ENCODE assay signal across 1 cellular context in genomic region chr6:3742426-3743344, GRCh38.
A peak's percentile ranks its signal among the peaks of the same experiment; 100 is the strongest.
TF ChIP-seq lines count a peak whose summit lies in the region.

No MANE protein-coding gene starts in this region.

TF ChIP-seq in HepG2, 621 proteins besides CTCF, POLR2A, EP300 and RAD21 (continued from another document and continues in another):
- TF ChIP-seq ZBTB39 (CRISPR knock-in tag; IDR thresholded peaks at IDR 0.05), result no peak
- TF ChIP-seq SIX4 (CRISPR knock-in tag; IDR thresholded peaks at IDR 0.05), result no peak
- TF ChIP-seq SMAD1 (CRISPR knock-in tag; IDR thresholded peaks at IDR 0.05; ENCODE audit: borderline replicate concordance, low read depth), result 0 out of 2 replicates have a peak, but pooled peaks have one; percentile 48
- TF ChIP-seq REPIN1 (CRISPR knock-in tag; IDR thresholded peaks at IDR 0.05; ENCODE audit: borderline replicate concordance, low read depth), result no peak
- 0 out of 2 replicates have a peak, but pooled peaks have one; percentile 27 for TF ChIP-seq POGK (CRISPR knock-in tag; conservative IDR thresholded peaks at IDR 0.05)
- TF ChIP-seq ATF2 (CRISPR knock-in tag; IDR thresholded peaks at IDR 0.05), result no peak
- peak; percentile 65; the same call in 1 of the 2 replicates for TF ChIP-seq ZSCAN31 (CRISPR knock-in tag; IDR thresholded peaks at IDR 0.05; ENCODE audit: low read depth)
- no peak for TF ChIP-seq DMTF1 (CRISPR knock-in tag; IDR thresholded peaks at IDR 0.05)
- TF ChIP-seq SRSF9 (IDR thresholded peaks at IDR 0.05; ENCODE audit: borderline replicate concordance, insufficient read depth, low read depth, low read length, poor library complexity, severe bottlenecking), result no peak
- peak; percentile 72; the same call in 1 of the 2 replicates for TF ChIP-seq HNF4G (IDR thresholded peaks at IDR 0.05; ENCODE audit: borderline replicate concordance, low read depth, low read length)
- peak; percentile 76; the same call in 1 of the 2 replicates for TF ChIP-seq HNF4G (CRISPR knock-in tag; IDR thresholded peaks at IDR 0.05; ENCODE audit: borderline replicate concordance, low read depth)
- 0 out of 2 replicates have a peak, but pooled peaks have one; percentile 24 for TF ChIP-seq SMAD9 (CRISPR knock-in tag; IDR thresholded peaks at IDR 0.05)
- TF ChIP-seq HMG20B (CRISPR knock-in tag; conservative IDR thresholded peaks at IDR 0.05), result no peak
- TF ChIP-seq FOSL2 (CRISPR knock-in tag; IDR thresholded peaks at IDR 0.05), result peak; percentile 56
- TF ChIP-seq SMYD3 (CRISPR knock-in tag; IDR thresholded peaks at IDR 0.05), result no peak
- no peak; the same call in 1 of the 2 replicates for TF ChIP-seq ZNF629 (CRISPR knock-in tag; conservative IDR thresholded peaks at IDR 0.05)
- TF ChIP-seq DMAP1 (CRISPR knock-in tag; IDR thresholded peaks at IDR 0.05), result peak; percentile 10; the same call in 1 of the 2 replicates
- no peak for TF ChIP-seq HNRNPUL1 (IDR thresholded peaks at IDR 0.05; ENCODE audit: low read depth, low read length)
- no peak for TF ChIP-seq KLF6 (CRISPR knock-in tag; IDR thresholded peaks at IDR 0.05)
- TF ChIP-seq LBX2 (CRISPR knock-in tag; IDR thresholded peaks at IDR 0.05; ENCODE audit: borderline replicate concordance), result no peak
- peak; percentile 30 for TF ChIP-seq CBX1 (IDR thresholded peaks at IDR 0.05; ENCODE audit: low read depth)
- no peak for TF ChIP-seq JUND (CRISPR knock-in tag; IDR thresholded peaks at IDR 0.05)
- 0 out of 2 replicates have a peak, but pooled peaks have one; percentile 12 for TF ChIP-seq ZBTB25 (CRISPR knock-in tag; IDR thresholded peaks at IDR 0.05)
- TF ChIP-seq SP5 (CRISPR knock-in tag; IDR thresholded peaks at IDR 0.05; ENCODE audit: borderline replicate concordance, low read depth), result no peak
- TF ChIP-seq MEIS2 (CRISPR knock-in tag; IDR thresholded peaks at IDR 0.05), result peak; percentile 30
- no peak; the same call in 1 of the 2 replicates for TF ChIP-seq ZNF274 (CRISPR knock-in tag; IDR thresholded peaks at IDR 0.05)
- TF ChIP-seq NR2F2 (IDR thresholded peaks at IDR 0.05; ENCODE audit: borderline replicate concordance, low read depth), result 0 out of 2 replicates have a peak, but pooled peaks have one; percentile 29
- TF ChIP-seq ZNF800 (CRISPR knock-in tag; IDR thresholded peaks at IDR 0.05), result peak; percentile 51; the same call in 1 of the 2 replicates
- TF ChIP-seq FOSL1 (CRISPR knock-in tag; IDR thresholded peaks at IDR 0.05; ENCODE audit: borderline replicate concordance), result no peak
- TF ChIP-seq GABPA (IDR thresholded peaks at IDR 0.05; ENCODE audit: low read depth, low read length), result no peak
- peak; percentile 51 for TF ChIP-seq GABPA (CRISPR knock-in tag; IDR thresholded peaks at IDR 0.05; ENCODE audit: low read depth)
- no peak for TF ChIP-seq MLXIP (CRISPR knock-in tag; IDR thresholded peaks at IDR 0.05; ENCODE audit: borderline replicate concordance)
- no peak for TF ChIP-seq GTF2F1 (IDR thresholded peaks at IDR 0.05; ENCODE audit: low read length)
- no peak for TF ChIP-seq ZBTB1 (CRISPR knock-in tag; IDR thresholded peaks at IDR 0.05; ENCODE audit: borderline replicate concordance)
- peak; percentile 21; the same call in 1 of the 2 replicates for TF ChIP-seq NFYC (CRISPR knock-in tag; IDR thresholded peaks at IDR 0.05)
- TF ChIP-seq TFE3 (CRISPR knock-in tag; IDR thresholded peaks at IDR 0.05), result peak; percentile 39; the same call in 1 of the 2 replicates
- TF ChIP-seq GATA4 (IDR thresholded peaks at IDR 0.05; ENCODE audit: borderline replicate concordance, low read depth), result no peak
- no peak for TF ChIP-seq DBP (CRISPR knock-in tag; IDR thresholded peaks at IDR 0.05; ENCODE audit: not compliant biosample characterization)
- no peak for TF ChIP-seq MYNN (CRISPR knock-in tag; IDR thresholded peaks at IDR 0.05; ENCODE audit: low read depth)
- TF ChIP-seq ISX (CRISPR knock-in tag; conservative IDR thresholded peaks at IDR 0.05), result 0 out of 2 replicates have a peak, but pooled peaks have one; percentile 12
- TF ChIP-seq POLR2AphosphoS5 (IDR thresholded peaks at IDR 0.05; ENCODE audit: low read depth, low read length), result no peak
- no peak for TF ChIP-seq MBD4 (IDR thresholded peaks at IDR 0.05; ENCODE audit: borderline replicate concordance, low read length)
- peak; percentile 68; the same call in 1 of the 2 replicates for TF ChIP-seq SALL2 (CRISPR knock-in tag; IDR thresholded peaks at IDR 0.05)
- no peak for TF ChIP-seq ZKSCAN1 (IDR thresholded peaks at IDR 0.05; ENCODE audit: low read length)
- TF ChIP-seq ERF (CRISPR knock-in tag; IDR thresholded peaks at IDR 0.05), result peak; percentile 56; the same call in 1 of the 2 replicates
- no peak for TF ChIP-seq KDM4B (CRISPR knock-in tag; IDR thresholded peaks at IDR 0.05)
- peak; percentile 63 for TF ChIP-seq ZSCAN9 (CRISPR knock-in tag; IDR thresholded peaks at IDR 0.05; ENCODE audit: borderline replicate concordance)
- no peak for TF ChIP-seq POLR2AphosphoS2 (IDR thresholded peaks at IDR 0.05; ENCODE audit: low read depth, low read length)
- 0 out of 2 replicates have a peak, but pooled peaks have one; percentile 81 for TF ChIP-seq ZNF747 (CRISPR knock-in tag; IDR thresholded peaks at IDR 0.05; ENCODE audit: borderline replicate concordance)
